ENCODE assay signal across 8 cellular contexts in the genomic region with DNA sequence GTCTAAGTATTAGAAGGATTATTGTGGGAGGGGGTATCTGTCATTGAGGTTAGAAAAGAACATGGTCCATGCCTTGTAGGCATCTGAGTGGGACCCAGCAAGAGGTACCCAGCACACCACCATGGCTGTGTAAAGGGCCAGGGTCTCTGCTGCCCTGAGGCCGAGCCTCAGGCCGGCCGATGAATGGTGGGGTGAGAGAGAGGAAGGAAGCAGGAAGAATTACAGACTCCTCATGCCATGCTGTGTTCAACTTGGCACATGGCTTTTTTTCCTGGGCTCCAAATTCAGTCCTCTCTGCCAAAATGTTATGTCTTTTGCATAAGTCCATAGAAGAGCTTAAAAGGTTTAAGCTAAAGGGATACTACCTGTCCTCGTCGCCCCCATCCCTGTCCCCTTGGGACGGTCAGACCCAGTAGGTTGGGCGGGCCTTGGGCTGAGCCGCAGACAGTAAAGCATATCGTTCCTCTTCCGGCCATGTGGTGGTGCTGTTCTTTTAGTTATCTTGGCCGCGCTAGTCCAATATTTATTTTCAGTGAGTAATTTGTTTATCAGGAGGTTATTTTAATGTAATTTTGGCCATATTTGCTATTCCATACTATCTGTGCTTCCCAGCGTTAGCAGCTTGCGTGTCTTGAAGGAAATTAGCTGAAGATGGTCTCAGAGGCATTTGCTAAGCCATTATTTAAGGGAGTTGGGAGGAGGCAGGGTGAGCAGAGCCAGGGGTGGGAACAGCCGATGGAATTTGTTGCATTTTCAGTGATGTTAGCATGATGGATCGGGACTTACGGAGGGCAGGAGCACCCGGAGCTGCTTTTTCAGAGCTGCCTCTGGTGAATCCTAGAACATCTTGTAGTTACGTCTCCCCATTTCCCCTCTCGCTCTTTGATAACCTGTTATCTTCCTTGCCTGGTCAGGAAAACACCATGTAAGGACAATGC.
DNase-seq lines count a peak whose midpoint lies in the region; ATAC-seq and TF ChIP-seq lines count a peak whose summit lies in the region.

No MANE protein-coding gene starts in this region.

- H3K27ac ChIP-seq in Karpas-422 (ENCODE audit: low read length) = no peak overlapping the region
- no peak overlapping the region for H3K27ac ChIP-seq in coronary artery
- H3K27ac ChIP-seq in vagina = no peak overlapping the region

- no peaks in the 10 kb centered on the region for H3K27me3 ChIP-seq in Karpas-422 (ENCODE audit: low read length)
- no peaks in the 10 kb centered on the region for H3K27me3 ChIP-seq in vagina

- no peak overlapping the region for H3K4me3 ChIP-seq in Karpas-422 (ENCODE audit: low read length)
- peak overlapping the region; percentile 27 for H3K4me3 ChIP-seq in coronary artery
- H3K4me3 ChIP-seq in vagina = no peak overlapping the region

- H3K4me1 ChIP-seq in Karpas-422 (ENCODE audit: low read length) = peaks cover 9% of the 10 kb centered on the region
- no peaks in the 10 kb centered on the region for H3K4me1 ChIP-seq in vagina

- DNase-seq in Ammon's horn (ENCODE audit: low spot score) = peak; percentile 49
- DNase-seq in Karpas-422 = peak; percentile 68
- peak; percentile 18 for DNase-seq in T-helper 9 cell
- no peak for DNase-seq in coronary artery (ENCODE audit: low spot score)
- DNase-seq in midbrain (lab: John Stamatoyannopoulos, UW) = peak; percentile 19
- no peak for DNase-seq in vagina (ENCODE audit: extremely low spot score in 2 of 2)
- no peak for DNase-seq in GM19240 (ENCODE audit: insufficient read length, low spot score)

- H3K9ac ChIP-seq in Karpas-422 (ENCODE audit: low read length) = no peak overlapping the region

- no peak for TF ChIP-seq CTCF in coronary artery (IDR thresholded peaks at IDR 0.05)
- TF ChIP-seq CTCF in vagina (IDR thresholded peaks at IDR 0.05) = peak; percentile 23 to 35 (median 24)

- intact Hi-C loops in vagina (cut with DNase I) = no loop called here

- TF ChIP-seq POLR2A in vagina (IDR thresholded peaks at IDR 0.05) = no peak

- H3K9me3 ChIP-seq in Karpas-422 (ENCODE audit: low read length) (no peaks in the 10 kb centered on the region), vagina (no peaks in the 10 kb centered on the region)

- no peak overlapping the region for H2AFZ ChIP-seq in Karpas-422 (ENCODE audit: low read length)

- H3K36me3 ChIP-seq in Karpas-422 (ENCODE audit: insufficient read depth, low read length) (no peaks in the 10 kb centered on the region), vagina (no peaks in the 10 kb centered on the region)

- peak; percentile 73 for ATAC-seq in GM19351 (IDR thresholded peaks at IDR 0.05; ENCODE audit: unreplicated experiment)

- H3K79me2 ChIP-seq in Karpas-422 (ENCODE audit: low read length) = no peaks in the 10 kb centered on the region

- no peaks in the 10 kb centered on the region for H3K9me2 ChIP-seq in Karpas-422 (replicated peaks; ENCODE audit: insufficient read depth, low read length)

- H3K4me2 ChIP-seq in Karpas-422 (ENCODE audit: low read depth, low read length, poor library complexity, severe bottlenecking) = no peak overlapping the region

- H4K20me1 ChIP-seq in Karpas-422 (ENCODE audit: insufficient read depth, low read depth, low read length) = no peaks in the 10 kb centered on the region

Comparison
In these comparisons a context has a peak if more than half of its experiments do, and no peak if none do; other contexts are left out.
1. DNase-seq: peak in Ammon's horn (single experiment), Karpas-422 (single experiment), T-helper 9 cell (single experiment) and midbrain (single experiment); none in coronary artery (single experiment), vagina (0 of 2) and GM19240 (single experiment).